Comparison of ENCODE assay signal across 1 cellular context in genomic region chr19:7924241-7924640, GRCh38.
TF ChIP-seq lines count a peak whose summit lies in the region.

No MANE protein-coding gene starts in this region.

TF ChIP-seq in IMR-90, 13 proteins besides CTCF, POLR2A, EP300 and RAD21:
- TF ChIP-seq MAZ (IDR thresholded peaks at IDR 0.05; ENCODE audit: borderline replicate concordance, low read depth, low read length) (no peak), CHD1 (IDR thresholded peaks at IDR 0.05; ENCODE audit: low read depth, low read length) (no peak), SMC3 (IDR thresholded peaks at IDR 0.05; ENCODE audit: low read depth, low read length) (no peak), MXI1 (IDR thresholded peaks at IDR 0.05; ENCODE audit: borderline replicate concordance, low read depth, low read length) (no peak), CEBPB (IDR thresholded peaks at IDR 0.05; ENCODE audit: low read depth, low read length) (no peak)
